8 cellular contexts compared by ENCODE assay signal in the genomic region with DNA sequence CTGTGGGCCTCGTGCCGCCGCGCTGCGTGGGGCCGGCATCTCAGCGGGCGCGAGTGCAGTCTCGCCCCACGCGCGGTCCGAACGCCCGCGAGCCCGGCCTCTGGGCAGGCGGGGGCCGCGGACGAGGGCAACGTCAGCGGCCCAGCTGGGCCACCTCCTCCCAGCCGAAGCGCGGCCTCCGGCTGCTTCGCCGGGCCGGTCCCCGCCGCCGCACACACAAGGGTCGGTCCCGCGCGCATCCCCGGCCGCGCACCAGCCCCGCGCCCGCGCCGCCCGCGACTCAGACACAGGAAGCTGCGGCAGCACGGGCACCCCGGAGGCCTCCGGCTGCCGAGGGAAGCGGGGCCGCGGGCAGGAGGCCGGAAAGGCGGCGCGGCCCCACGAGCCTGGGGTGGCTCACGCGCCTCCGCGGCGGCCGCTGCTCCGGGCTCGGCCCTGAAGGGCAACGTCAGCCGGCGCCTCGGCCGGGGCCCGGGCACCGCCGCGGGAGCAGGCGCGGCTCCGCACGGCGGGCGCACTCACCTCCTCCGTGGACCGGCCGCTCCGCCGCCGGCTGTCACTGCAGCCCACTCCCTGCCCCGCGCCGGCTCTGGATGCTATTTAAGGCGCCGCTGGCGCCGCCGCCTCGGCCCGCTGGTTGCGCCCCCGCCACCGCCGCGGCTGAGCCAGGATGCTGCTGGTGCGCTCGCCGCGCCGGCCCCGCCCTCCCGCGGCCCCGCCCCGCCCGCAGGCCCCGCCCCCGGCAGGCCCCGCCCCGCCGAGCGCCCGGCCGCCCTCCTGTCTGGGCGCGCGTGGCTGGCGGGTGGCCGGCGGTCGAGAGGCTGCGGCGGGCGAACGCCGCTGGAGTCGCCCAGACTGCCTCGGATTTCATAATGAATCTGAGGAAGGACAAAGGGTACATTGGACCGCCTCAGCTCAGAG. TPM values are rescaled to one million over a fixed set of nuclear protein-coding genes. Genes with fewer than 3 reads are reported as not detected.
DNase-seq lines count a peak whose midpoint lies in the region; ATAC-seq and TF ChIP-seq lines count a peak whose summit lies in the region.

Gene ACSL1 (minus strand): TSS at position 575 of the 921 bp plus-strand sequence. CDS start 22,454 bp downstream, outside the sequence.

- CTCF ChIA-PET in activated CD4-positive, alpha-beta memory T cell treated with anti-CD3 and anti-CD28 coated beads for 36 hours (lab: Charles Lee): interaction anchor here (0.9 to 1.9 kb wide), 3 partner anchors 80 to 562 kb away, joined by 4 to 5 read pairs (median 5); no protein-coding TSS in a partner anchor

- DNase-seq in NCI-H510A (lab: John Stamatoyannopoulos, UW) (peak; percentile 26), lung (ENCODE audit: low spot score) (peak; percentile 81)
- peak; percentile 84 for DNase-seq in activated CD4-positive, alpha-beta memory T cell treated with anti-CD3 and anti-CD28 coated beads for 36 hours
- DNase-seq in stimulated activated CD4-positive, alpha-beta T cell treated with anti-CD3 and anti-CD28 coated beads, TNF-alpha, amount 100 ng/mL, for 48 hours (ENCODE audit: low read depth in 3 of 3): peak; percentile 40 to 68 (median 60)

- H3K4me3 ChIP-seq in ACC112 (ENCODE audit: low read depth, low read length) (peak within 1 kb of the TSS; percentile 87), duodenal mucosa (ENCODE audit: low read depth in 1 of 2, low read length in 2 of 2) (peak within 1 kb of the TSS; percentile 78 to 80), lung (peak within 1 kb of the TSS; percentile 81)

- peak within 1 kb of the TSS; percentile 92 for H2AFZ ChIP-seq in ACC112 (ENCODE audit: low read length, unreplicated experiment)

- H3K4me1 ChIP-seq in ACC112 (ENCODE audit: control insufficient read depth, insufficient read depth, low read length, unreplicated experiment): peaks cover 8% of the 10 kb centered on the region
- peaks cover 6 to 10% of the 10 kb centered on the region in 2 donors for H3K4me1 ChIP-seq in duodenal mucosa (ENCODE audit: control insufficient read depth in 1 of 2, insufficient read depth in 2 of 2, low read length in 2 of 2)
- H3K4me1 ChIP-seq in lung (ENCODE audit: control insufficient read depth in 2 of 2, insufficient read depth in 2 of 2, low read length in 2 of 2): peaks cover 4 to 7% of the 10 kb centered on the region in 2 donors

- 0 to 1% methylated on average over 93 to 139 of the region's 139 CpGs for WGBS in lung, 2 donors

- peaks cover 37% of the 10 kb centered on the region for H3K4me1 Mint-ChIP-seq in activated CD4-positive, alpha-beta memory T cell treated with anti-CD3 and anti-CD28 coated beads for 36 hours (ENCODE audit: low read depth)

- intact Hi-C loops in activated CD4-positive, alpha-beta memory T cell treated with anti-CD3 and anti-CD28 coated beads for 36 hours (cut with micrococcal nuclease): loop anchor here (1.0 to 10.0 kb wide), 10 partner anchors 19 to 1321 kb away; partner anchors contain the start of genes ANKRD37, CASP3, CENPU and ING2

- H3K27me3 Mint-ChIP-seq in activated CD4-positive, alpha-beta memory T cell treated with anti-CD3 and anti-CD28 coated beads for 36 hours: no peaks in the 10 kb centered on the region

- POLR2A ChIA-PET in activated CD4-positive, alpha-beta memory T cell treated with anti-CD3 and anti-CD28 coated beads for 36 hours (lab: Charles Lee): interaction anchor here (1.3 to 2.6 kb wide), 4 partner anchors 9 to 177 kb away, joined by 4 to 13 read pairs (median 7); partner anchors contain the start of genes CASP3 and CENPU

- peak within 1 kb of the TSS; percentile 75 for H3K27ac Mint-ChIP-seq in activated CD4-positive, alpha-beta memory T cell treated with anti-CD3 and anti-CD28 coated beads for 36 hours

- H3K9ac ChIP-seq in duodenal mucosa (ENCODE audit: low read depth in 1 of 2, low read length in 2 of 2): peak within 1 kb of the TSS; percentile 42 to 70

- no peak for TF ChIP-seq CTCF in lung (IDR thresholded peaks at IDR 0.05; ENCODE audit: control extremely low read depth, extremely low read depth)

- peaks cover 42% of the 10 kb centered on the region for H3K79me2 ChIP-seq in ACC112 (ENCODE audit: control insufficient read depth, insufficient read depth, low read length, unreplicated experiment)

- H3K36me3 ChIP-seq in ACC112 (ENCODE audit: insufficient read depth, low read length) (no peaks in the 10 kb centered on the region), duodenal mucosa (ENCODE audit: control insufficient read depth in 1 of 2, insufficient read depth in 2 of 2, low read length in 2 of 2) (no peaks in the 10 kb centered on the region), lung (ENCODE audit: control insufficient read depth in 2 of 2, insufficient read depth in 2 of 2, low read length in 2 of 2) (no peaks in the 10 kb centered on the region)

- H3K9me3 Mint-ChIP-seq in activated CD4-positive, alpha-beta memory T cell treated with anti-CD3 and anti-CD28 coated beads for 36 hours: no peaks in the 10 kb centered on the region

- no peaks in the 10 kb centered on the region for H3K9me3 ChIP-seq in duodenal mucosa (ENCODE audit: control insufficient read depth in 1 of 2, low read length in 2 of 2)
- H3K9me3 ChIP-seq in lung (ENCODE audit: control insufficient read depth in 2 of 2, insufficient read depth in 1 of 2, low read length in 1 of 2): no peaks in the 10 kb centered on the region

- H3K27ac ChIP-seq in ACC112 (ENCODE audit: low read depth, low read length): peak within 1 kb of the TSS; percentile 12; the same call in 1 of the 2 replicates
- H3K27ac ChIP-seq in duodenal mucosa (ENCODE audit: low read depth, low read length): peak within 1 kb of the TSS; percentile 62
- H3K27ac ChIP-seq in lung (ENCODE audit: low read depth in 1 of 2, low read length in 1 of 2): peak within 1 kb of the TSS; percentile 91 to 99

- H3K36me3 Mint-ChIP-seq in activated CD4-positive, alpha-beta memory T cell treated with anti-CD3 and anti-CD28 coated beads for 36 hours: no peaks in the 10 kb centered on the region

- ATAC-seq in GM18520 (IDR thresholded peaks at IDR 0.05; ENCODE audit: unreplicated experiment) (peak; percentile 50), HG03045 (IDR thresholded peaks at IDR 0.05; ENCODE audit: unreplicated experiment) (peak; percentile 84), lung (ENCODE audit: insufficient read depth, low FRiP score) (peak; percentile 91)

- peak within 1 kb of the TSS; percentile 87 for H3K4me3 Mint-ChIP-seq in activated CD4-positive, alpha-beta memory T cell treated with anti-CD3 and anti-CD28 coated beads for 36 hours

- H3K27me3 ChIP-seq in ACC112 (ENCODE audit: insufficient read depth, low read length) (no peaks in the 10 kb centered on the region), duodenal mucosa (ENCODE audit: control insufficient read depth in 1 of 2, insufficient read depth in 2 of 2, low read length in 2 of 2) (peaks cover 0 to 4% of the 10 kb centered on the region in 2 donors), lung (ENCODE audit: control insufficient read depth, insufficient read depth) (no peaks in the 10 kb centered on the region)

RNA-seq across cellular contexts. Expression of gene ACSL1, which starts in this region (rescaled TPM):
- 10 to 100 TPM; 22.0 to 22.2 TPM for total RNA-seq in activated CD4-positive, alpha-beta memory T cell treated with anti-CD3 and anti-CD28 coated beads for 36 hours
- total RNA-seq in lung: 100 to 1,000 TPM in 1 of 2 donors, 10 to 100 TPM in 1; 89.5 to 242 TPM
- 100 to 1,000 TPM; 134 to 731 TPM for polyA plus RNA-seq in lung

Comparison
In these comparisons a context has a peak if more than half of its experiments do, and no peak if none do; other contexts are left out.
1. Peak in every context shown above with its lines: DNase-seq, ATAC-seq, H3K4me3 ChIP-seq and H3K27ac ChIP-seq.
2. H3K27ac ChIP-seq: peak in every context shown above with its lines; median percentile 95 in lung; 62 in duodenal mucosa; 12 in ACC112.
3. DNase-seq: peak in every context shown above with its lines; median percentile 84 in activated CD4-positive, alpha-beta memory T cell treated with anti-CD3 and anti-CD28 coated beads for 36 hours; 81 in lung; 60 in stimulated activated CD4-positive, alpha-beta T cell treated with anti-CD3 and anti-CD28 coated beads, TNF-alpha, amount 100 ng/mL, for 48 hours; 26 in NCI-H510A.